In the genomic region with DNA sequence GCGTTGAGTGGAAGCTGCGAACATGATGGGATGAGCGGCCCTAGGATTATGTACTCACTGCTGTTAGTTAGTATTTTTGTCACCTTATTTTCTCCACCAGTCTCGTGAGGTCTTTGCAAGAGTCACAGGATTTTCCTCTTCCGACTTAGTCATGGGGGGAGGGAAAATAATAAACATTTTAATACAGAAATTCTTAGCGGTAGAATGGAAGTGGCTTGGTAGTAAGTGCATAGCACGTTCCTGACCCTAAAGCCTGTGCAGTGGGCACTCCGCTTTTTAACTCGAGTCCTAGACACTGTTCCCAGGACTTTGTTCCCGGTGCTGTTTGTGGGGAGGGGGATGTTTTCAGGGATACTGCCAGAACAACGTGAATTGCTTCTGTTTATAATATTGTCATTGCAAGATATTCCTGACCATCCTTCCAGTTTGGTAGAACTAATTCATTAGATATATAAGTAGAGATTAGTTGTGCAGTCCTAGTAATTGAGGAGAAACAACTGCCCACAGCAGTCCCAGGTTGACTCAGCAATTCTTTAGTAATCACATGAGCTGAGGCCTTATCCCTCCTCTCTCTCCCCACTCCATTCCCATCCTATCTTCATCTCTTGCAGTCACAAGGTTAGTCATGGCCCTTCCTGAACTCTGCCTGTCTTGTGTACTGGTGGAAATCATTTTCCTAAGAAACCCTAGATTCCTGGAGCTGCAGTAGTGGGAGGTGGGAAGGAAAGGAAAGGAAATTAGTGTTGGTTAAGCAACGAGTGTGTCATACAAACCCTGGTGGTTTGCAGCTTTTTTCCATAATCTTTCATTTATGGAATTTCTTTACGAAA, we compare ENCODE assay signal across 1 cellular context.
A peak's percentile ranks its signal among the peaks of the same experiment; 100 is the strongest.
TF ChIP-seq lines count a peak whose summit lies in the region.

No MANE protein-coding gene starts in this region.

TF ChIP-seq in K562, 482 proteins besides CTCF, POLR2A, EP300 and RAD21 (continued from another document and continues in another):
- TF ChIP-seq CEBPG (CRISPR knock-in tag; IDR thresholded peaks at IDR 0.05) (no peak), CEBPG (tag; conservative IDR thresholded peaks at IDR 0.05 in 1 of 2, IDR thresholded peaks at IDR 0.05 in 1 of 2) (peak in 1 of 2 experiments; percentile 29; a peak in 1 of 4 replicates), SMARCE1 (IDR thresholded peaks at IDR 0.05) (0 out of 2 replicates have a peak, but pooled peaks have one; percentile 36), CCAR2 (IDR thresholded peaks at IDR 0.05; ENCODE audit: low read depth, low read length) (no peak), HDAC8 (tag; IDR thresholded peaks at IDR 0.05) (no peak), CTBP1 (IDR thresholded peaks at IDR 0.05; ENCODE audit: borderline replicate concordance) (peak; percentile 61; the same call in 1 of the 2 replicates), DACH1 (IDR thresholded peaks at IDR 0.05; ENCODE audit: partially characterized antibody) (peak; percentile 46), HDAC2 (IDR thresholded peaks at IDR 0.05) (peak; percentile 40; the same call in 1 of the 2 replicates), GATAD2A (IDR thresholded peaks at IDR 0.05) (0 out of 2 replicates have a peak, but pooled peaks have one; percentile 50), BRD9 (IDR thresholded peaks at IDR 0.05; ENCODE audit: low read depth, partially characterized antibody) (no peak), MAFF (IDR thresholded peaks at IDR 0.05; ENCODE audit: low read length) (peak; percentile 89), BACH1 (tag; IDR thresholded peaks at IDR 0.05) (peak; percentile 93), SMAD3 (CRISPR knock-in tag; conservative IDR thresholded peaks at IDR 0.05) (no peak), SMAD1 (IDR thresholded peaks at IDR 0.05; ENCODE audit: low read depth, low read length, partially characterized antibody) (no peak), ZNF316 (IDR thresholded peaks at IDR 0.05) (peak; percentile 97), ZNF589 (CRISPR knock-in tag; IDR thresholded peaks at IDR 0.05; ENCODE audit: low read depth) (0 out of 2 replicates have a peak, but pooled peaks have one; percentile 28), POLR2B (IDR thresholded peaks at IDR 0.05; ENCODE audit: low read depth, partially characterized antibody) (peak; percentile 52), ZNF766 (CRISPR knock-in tag; conservative IDR thresholded peaks at IDR 0.05) (peak; percentile 76), KDM4B (IDR thresholded peaks at IDR 0.05; ENCODE audit: borderline replicate concordance in 2 of 2, low read depth in 1 of 2) (no peak), SMAD2 (IDR thresholded peaks at IDR 0.05; ENCODE audit: low read depth, low read length) (no peak), RCOR1 (IDR thresholded peaks at IDR 0.05; ENCODE audit: borderline replicate concordance in 1 of 2, low read depth in 2 of 2, low read length in 2 of 2) (peak in 1 of 2 experiments; percentile 50; a peak in 1 of 4 replicates), MAFG (tag; conservative IDR thresholded peaks at IDR 0.05) (peak; percentile 91), ZNF584 (CRISPR knock-in tag; IDR thresholded peaks at IDR 0.05; ENCODE audit: low read depth) (no peak), TOE1 (IDR thresholded peaks at IDR 0.05; ENCODE audit: borderline replicate concordance) (peak; percentile 69), TOE1 (CRISPR knock-in tag; IDR thresholded peaks at IDR 0.05; ENCODE audit: borderline replicate concordance, low read depth) (no peak), SMARCA5 (IDR thresholded peaks at IDR 0.05) (no peak)
- TF ChIP-seq, protein P1, sequence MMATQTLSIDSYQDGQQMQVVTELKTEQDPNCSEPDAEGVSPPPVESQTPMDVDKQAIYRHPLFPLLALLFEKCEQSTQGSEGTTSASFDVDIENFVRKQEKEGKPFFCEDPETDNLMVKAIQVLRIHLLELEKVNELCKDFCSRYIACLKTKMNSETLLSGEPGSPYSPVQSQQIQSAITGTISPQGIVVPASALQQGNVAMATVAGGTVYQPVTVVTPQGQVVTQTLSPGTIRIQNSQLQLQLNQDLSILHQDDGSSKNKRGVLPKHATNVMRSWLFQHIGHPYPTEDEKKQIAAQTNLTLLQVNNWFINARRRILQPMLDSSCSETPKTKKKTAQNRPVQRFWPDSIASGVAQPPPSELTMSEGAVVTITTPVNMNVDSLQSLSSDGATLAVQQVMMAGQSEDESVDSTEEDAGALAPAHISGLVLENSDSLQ (IDR thresholded peaks at IDR 0.05), result no peak
- TF ChIP-seq, protein P2, sequence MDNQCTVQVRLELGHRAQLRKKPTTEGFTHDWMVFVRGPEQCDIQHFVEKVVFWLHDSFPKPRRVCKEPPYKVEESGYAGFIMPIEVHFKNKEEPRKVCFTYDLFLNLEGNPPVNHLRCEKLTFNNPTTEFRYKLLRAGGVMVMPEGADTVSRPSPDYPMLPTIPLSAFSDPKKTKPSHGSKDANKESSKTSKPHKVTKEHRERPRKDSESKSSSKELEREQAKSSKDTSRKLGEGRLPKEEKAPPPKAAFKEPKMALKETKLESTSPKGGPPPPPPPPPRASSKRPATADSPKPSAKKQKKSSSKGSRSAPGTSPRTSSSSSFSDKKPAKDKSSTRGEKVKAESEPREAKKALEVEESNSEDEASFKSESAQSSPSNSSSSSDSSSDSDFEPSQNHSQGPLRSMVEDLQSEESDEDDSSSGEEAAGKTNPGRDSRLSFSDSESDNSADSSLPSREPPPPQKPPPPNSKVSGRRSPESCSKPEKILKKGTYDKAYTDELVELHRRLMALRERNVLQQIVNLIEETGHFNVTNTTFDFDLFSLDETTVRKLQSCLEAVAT (IDR thresholded peaks at IDR 0.05), result no peak
- TF ChIP-seq, protein P3, sequence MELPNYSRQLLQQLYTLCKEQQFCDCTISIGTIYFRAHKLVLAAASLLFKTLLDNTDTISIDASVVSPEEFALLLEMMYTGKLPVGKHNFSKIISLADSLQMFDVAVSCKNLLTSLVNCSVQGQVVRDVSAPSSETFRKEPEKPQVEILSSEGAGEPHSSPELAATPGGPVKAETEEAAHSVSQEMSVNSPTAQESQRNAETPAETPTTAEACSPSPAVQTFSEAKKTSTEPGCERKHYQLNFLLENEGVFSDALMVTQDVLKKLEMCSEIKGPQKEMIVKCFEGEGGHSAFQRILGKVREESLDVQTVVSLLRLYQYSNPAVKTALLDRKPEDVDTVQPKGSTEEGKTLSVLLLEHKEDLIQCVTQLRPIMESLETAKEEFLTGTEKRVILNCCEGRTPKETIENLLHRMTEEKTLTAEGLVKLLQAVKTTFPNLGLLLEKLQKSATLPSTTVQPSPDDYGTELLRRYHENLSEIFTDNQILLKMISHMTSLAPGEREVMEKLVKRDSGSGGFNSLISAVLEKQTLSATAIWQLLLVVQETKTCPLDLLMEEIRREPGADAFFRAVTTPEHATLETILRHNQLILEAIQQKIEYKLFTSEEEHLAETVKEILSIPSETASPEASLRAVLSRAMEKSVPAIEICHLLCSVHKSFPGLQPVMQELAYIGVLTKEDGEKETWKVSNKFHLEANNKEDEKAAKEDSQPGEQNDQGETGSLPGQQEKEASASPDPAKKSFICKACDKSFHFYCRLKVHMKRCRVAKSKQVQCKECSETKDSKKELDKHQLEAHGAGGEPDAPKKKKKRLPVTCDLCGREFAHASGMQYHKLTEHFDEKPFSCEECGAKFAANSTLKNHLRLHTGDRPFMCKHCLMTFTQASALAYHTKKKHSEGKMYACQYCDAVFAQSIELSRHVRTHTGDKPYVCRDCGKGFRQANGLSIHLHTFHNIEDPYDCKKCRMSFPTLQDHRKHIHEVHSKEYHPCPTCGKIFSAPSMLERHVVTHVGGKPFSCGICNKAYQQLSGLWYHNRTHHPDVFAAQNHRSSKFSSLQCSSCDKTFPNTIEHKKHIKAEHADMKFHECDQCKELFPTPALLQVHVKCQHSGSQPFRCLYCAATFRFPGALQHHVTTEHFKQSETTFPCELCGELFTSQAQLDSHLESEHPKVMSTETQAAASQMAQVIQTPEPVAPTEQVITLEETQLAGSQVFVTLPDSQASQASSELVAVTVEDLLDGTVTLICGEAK (IDR thresholded peaks at IDR 0.05), result no peak
- TF ChIP-seq, protein P3 (CRISPR knock-in tag; IDR thresholded peaks at IDR 0.05), result no peak
- TF ChIP-seq, protein P4, sequence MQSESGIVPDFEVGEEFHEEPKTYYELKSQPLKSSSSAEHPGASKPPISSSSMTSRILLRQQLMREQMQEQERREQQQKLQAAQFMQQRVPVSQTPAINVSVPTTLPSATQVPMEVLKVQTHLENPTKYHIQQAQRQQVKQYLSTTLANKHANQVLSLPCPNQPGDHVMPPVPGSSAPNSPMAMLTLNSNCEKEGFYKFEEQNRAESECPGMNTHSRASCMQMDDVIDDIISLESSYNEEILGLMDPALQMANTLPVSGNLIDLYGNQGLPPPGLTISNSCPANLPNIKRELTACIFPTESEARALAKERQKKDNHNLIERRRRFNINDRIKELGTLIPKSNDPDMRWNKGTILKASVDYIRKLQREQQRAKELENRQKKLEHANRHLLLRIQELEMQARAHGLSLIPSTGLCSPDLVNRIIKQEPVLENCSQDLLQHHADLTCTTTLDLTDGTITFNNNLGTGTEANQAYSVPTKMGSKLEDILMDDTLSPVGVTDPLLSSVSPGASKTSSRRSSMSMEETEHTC (IDR thresholded peaks at IDR 0.05), result peak; percentile 93
- TF ChIP-seq, protein P5, sequence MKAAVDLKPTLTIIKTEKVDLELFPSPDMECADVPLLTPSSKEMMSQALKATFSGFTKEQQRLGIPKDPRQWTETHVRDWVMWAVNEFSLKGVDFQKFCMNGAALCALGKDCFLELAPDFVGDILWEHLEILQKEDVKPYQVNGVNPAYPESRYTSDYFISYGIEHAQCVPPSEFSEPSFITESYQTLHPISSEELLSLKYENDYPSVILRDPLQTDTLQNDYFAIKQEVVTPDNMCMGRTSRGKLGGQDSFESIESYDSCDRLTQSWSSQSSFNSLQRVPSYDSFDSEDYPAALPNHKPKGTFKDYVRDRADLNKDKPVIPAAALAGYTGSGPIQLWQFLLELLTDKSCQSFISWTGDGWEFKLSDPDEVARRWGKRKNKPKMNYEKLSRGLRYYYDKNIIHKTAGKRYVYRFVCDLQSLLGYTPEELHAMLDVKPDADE (conservative IDR thresholded peaks at IDR 0.05; ENCODE audit: control insufficient read depth, low read depth, low read length), result no peak
- TF ChIP-seq, protein P6, sequence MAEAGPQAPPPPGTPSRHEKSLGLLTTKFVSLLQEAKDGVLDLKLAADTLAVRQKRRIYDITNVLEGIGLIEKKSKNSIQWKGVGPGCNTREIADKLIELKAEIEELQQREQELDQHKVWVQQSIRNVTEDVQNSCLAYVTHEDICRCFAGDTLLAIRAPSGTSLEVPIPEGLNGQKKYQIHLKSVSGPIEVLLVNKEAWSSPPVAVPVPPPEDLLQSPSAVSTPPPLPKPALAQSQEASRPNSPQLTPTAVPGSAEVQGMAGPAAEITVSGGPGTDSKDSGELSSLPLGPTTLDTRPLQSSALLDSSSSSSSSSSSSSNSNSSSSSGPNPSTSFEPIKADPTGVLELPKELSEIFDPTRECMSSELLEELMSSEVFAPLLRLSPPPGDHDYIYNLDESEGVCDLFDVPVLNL (CRISPR knock-in tag; IDR thresholded peaks at IDR 0.05; ENCODE audit: low read depth), result no peak
- TF ChIP-seq, protein P7, sequence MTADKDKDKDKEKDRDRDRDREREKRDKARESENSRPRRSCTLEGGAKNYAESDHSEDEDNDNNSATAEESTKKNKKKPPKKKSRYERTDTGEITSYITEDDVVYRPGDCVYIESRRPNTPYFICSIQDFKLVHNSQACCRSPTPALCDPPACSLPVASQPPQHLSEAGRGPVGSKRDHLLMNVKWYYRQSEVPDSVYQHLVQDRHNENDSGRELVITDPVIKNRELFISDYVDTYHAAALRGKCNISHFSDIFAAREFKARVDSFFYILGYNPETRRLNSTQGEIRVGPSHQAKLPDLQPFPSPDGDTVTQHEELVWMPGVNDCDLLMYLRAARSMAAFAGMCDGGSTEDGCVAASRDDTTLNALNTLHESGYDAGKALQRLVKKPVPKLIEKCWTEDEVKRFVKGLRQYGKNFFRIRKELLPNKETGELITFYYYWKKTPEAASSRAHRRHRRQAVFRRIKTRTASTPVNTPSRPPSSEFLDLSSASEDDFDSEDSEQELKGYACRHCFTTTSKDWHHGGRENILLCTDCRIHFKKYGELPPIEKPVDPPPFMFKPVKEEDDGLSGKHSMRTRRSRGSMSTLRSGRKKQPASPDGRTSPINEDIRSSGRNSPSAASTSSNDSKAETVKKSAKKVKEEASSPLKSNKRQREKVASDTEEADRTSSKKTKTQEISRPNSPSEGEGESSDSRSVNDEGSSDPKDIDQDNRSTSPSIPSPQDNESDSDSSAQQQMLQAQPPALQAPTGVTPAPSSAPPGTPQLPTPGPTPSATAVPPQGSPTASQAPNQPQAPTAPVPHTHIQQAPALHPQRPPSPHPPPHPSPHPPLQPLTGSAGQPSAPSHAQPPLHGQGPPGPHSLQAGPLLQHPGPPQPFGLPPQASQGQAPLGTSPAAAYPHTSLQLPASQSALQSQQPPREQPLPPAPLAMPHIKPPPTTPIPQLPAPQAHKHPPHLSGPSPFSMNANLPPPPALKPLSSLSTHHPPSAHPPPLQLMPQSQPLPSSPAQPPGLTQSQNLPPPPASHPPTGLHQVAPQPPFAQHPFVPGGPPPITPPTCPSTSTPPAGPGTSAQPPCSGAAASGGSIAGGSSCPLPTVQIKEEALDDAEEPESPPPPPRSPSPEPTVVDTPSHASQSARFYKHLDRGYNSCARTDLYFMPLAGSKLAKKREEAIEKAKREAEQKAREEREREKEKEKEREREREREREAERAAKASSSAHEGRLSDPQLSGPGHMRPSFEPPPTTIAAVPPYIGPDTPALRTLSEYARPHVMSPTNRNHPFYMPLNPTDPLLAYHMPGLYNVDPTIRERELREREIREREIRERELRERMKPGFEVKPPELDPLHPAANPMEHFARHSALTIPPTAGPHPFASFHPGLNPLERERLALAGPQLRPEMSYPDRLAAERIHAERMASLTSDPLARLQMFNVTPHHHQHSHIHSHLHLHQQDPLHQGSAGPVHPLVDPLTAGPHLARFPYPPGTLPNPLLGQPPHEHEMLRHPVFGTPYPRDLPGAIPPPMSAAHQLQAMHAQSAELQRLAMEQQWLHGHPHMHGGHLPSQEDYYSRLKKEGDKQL (CRISPR knock-in tag; IDR thresholded peaks at IDR 0.05; ENCODE audit: borderline replicate concordance), result no peak
